18 cellular contexts compared by ENCODE assay signal in genomic region chr7:135759537-135759936, GRCh38. TPM values are rescaled to one million over a fixed set of nuclear protein-coding genes. Genes with fewer than 3 reads are reported as not detected.
DNase-seq lines count a peak whose midpoint lies in the region; ATAC-seq and TF ChIP-seq lines count a peak whose summit lies in the region.
"Had no signal": no experiment of that assay in that cellular context is flagged by ENCODE, and none has a peak within 500 bp of the region (broad histone marks: within the 10 kb centered on the region; RNA-seq: fewer than 3 reads in every experiment).

No MANE protein-coding gene starts in this region.

- H3K4me3 ChIP-seq in right atrium auricular region: no peak overlapping the region
- no peak overlapping the region for H3K4me3 ChIP-seq in coronary artery
- no peak overlapping the region for H3K4me3 ChIP-seq in osteoblast (ENCODE audit: insufficient read depth, low read length)
- H3K4me3 ChIP-seq: BLaER1, GM12878 had no signal

- no peaks in the 10 kb centered on the region for H3K79me2 ChIP-seq in osteoblast (ENCODE audit: insufficient read depth, low read length)

- peak; percentile 4 for DNase-seq in right atrium auricular region (ENCODE audit: low spot score)
- DNase-seq in left ventricle myocardium superior: no peak
- DNase-seq in coronary artery (ENCODE audit: low spot score): peak; percentile 17
- DNase-seq in osteoblast (ENCODE audit: insufficient read length, low spot score, missing footprints): no peak
- no peak for DNase-seq in CD1c-positive myeloid dendritic cell (ENCODE audit: extremely low spot score)
- no peak for DNase-seq in HCEC 1CT
- DNase-seq in NCI-H526 (lab: John Stamatoyannopoulos, UW): no peak
- DNase-seq: DND-41, GDM1, H7, KBM-7, NCI-H1436 treated with DMSO at 0.1 percent for 48 hours, NCI-H2081 treated with DMSO at 0.1 percent for 48 hours, NCI-H510A treated with DMSO at 0.1 percent for 48 hours, SK-N-SH had no signal

- TF ChIP-seq CTCF in right atrium auricular region (IDR thresholded peaks at IDR 0.05): no peak
- no peak for TF ChIP-seq CTCF in coronary artery (IDR thresholded peaks at IDR 0.05)
- TF ChIP-seq CTCF in osteoblast (IDR thresholded peaks at IDR 0.05; ENCODE audit: extremely low read depth, low read depth, low read length): no peak

- no peak overlapping the region for H3K4me2 ChIP-seq in osteoblast (ENCODE audit: insufficient read depth, low read length)
- H3K4me2 ChIP-seq: BLaER1, SK-N-SH had no signal

- H3K36me3 ChIP-seq in right atrium auricular region (no peaks in the 10 kb centered on the region), osteoblast (ENCODE audit: insufficient read depth, low read length) (no peaks in the 10 kb centered on the region)
- H3K36me3 ChIP-seq: BLaER1 had no signal

- intact Hi-C loops in left ventricle myocardium superior (cut with micrococcal nuclease): no loop called here

- H3K27me3 ChIP-seq in right atrium auricular region (no peaks in the 10 kb centered on the region), osteoblast (ENCODE audit: insufficient read depth, low read length) (no peaks in the 10 kb centered on the region)
- H3K27me3 ChIP-seq: BLaER1 had no signal

- no peak overlapping the region for H2AFZ ChIP-seq in osteoblast (ENCODE audit: low read length)

- ATAC-seq in left ventricle myocardium superior (no peak), GM21619 (IDR thresholded peaks at IDR 0.05; ENCODE audit: unreplicated experiment) (no peak)
- ATAC-seq: GM12878 had no signal

- no peaks in the 10 kb centered on the region for H4K20me1 ChIP-seq in osteoblast (ENCODE audit: insufficient read depth, low read length)
- H4K20me1 ChIP-seq: BLaER1 had no signal

- H3K4me1 ChIP-seq in right atrium auricular region (peaks cover 0 to 28% of the 10 kb centered on the region in 2 donors), osteoblast (ENCODE audit: insufficient read depth, low read length) (peaks cover 43% of the 10 kb centered on the region)

- H3K9me3 ChIP-seq in right atrium auricular region: no peaks in the 10 kb centered on the region
- H3K9me3 ChIP-seq in osteoblast (ENCODE audit: low read depth, low read length): no peaks in the 10 kb centered on the region
- H3K9me3 ChIP-seq: BLaER1, SK-N-SH had no signal

- H3K27ac ChIP-seq in right atrium auricular region: no peak overlapping the region
- peak overlapping the region in 1 of 2 donors; percentile 95 for H3K27ac ChIP-seq in coronary artery
- peak overlapping the region; percentile 91 for H3K27ac ChIP-seq in osteoblast (ENCODE audit: low read depth, low read length)
- H3K27ac ChIP-seq: BLaER1 had no signal

RNA-seq across cellular contexts. Expression of gene FAM180A, which starts 10.9 kb away (rescaled TPM):
- total RNA-seq in right atrium auricular region: 1 to 10 TPM; 4.0 to 5.9 TPM
- 11.4 TPM for total RNA-seq in left ventricle myocardium superior
- total RNA-seq in osteoblast: 23.5 and 28.9 TPM in 2 replicates
- total RNA-seq: GM12878, H7 had no signal

RNA-seq across cellular contexts. Expression of gene SLC13A4, which starts 31.6 kb away (rescaled TPM):
- total RNA-seq in right atrium auricular region (under 1 TPM in 1 of 2 donors, not detected in 1; 0.12 TPM), left ventricle myocardium superior (0.15 TPM), osteoblast (0.36 and 0.88 TPM in 2 replicates)
- total RNA-seq: GM12878 had no signal

Comparison
In these comparisons a context has a peak if more than half of its experiments do, and no peak if none do; other contexts are left out.
1. DNase-seq: peak in right atrium auricular region (single experiment) and coronary artery (single experiment); none in left ventricle myocardium superior (single experiment), osteoblast (single experiment), CD1c-positive myeloid dendritic cell (single experiment), HCEC 1CT (single experiment) and NCI-H526 (0 of 2).